In the genomic region with DNA sequence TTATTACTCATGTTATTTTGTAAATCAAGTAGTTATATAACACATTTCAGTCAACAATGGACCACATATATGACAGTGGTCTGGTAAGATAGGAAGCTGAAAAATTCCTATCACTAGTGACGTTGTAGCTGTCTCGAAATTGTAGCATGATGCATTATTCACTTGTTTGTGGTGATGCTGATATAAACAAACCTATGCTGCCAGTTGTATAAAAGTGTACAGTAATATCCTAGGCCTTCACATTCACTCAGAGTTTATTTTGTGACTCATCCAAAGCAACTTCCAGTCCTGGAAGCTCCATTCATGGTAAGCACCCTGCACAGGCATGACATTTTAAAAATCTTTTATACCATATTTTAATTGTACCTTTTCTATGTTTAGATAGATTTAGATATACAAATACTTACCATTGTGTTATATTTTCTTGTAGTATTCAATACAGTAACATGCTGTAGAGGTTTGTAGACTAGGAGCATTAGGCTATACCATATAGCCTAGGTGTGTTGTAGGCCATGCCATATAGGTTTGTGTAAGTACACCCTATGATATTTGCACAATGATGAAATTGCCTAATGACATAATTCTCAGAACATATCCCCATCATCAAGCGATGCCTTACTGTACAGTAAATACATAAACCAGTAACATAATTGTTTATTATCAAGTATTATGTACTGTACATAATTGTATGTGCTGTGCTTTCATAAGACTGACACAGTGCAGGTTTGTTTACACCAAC, we compare ENCODE assay signal across 21 cellular contexts. TPM values are rescaled to one million over a fixed set of nuclear protein-coding genes. Genes with fewer than 3 reads are reported as not detected.
DNase-seq lines count a peak whose midpoint lies in the region; ATAC-seq, FAIRE-seq and TF ChIP-seq lines count a peak whose summit lies in the region.
"Had no signal": no experiment of that assay in that cellular context is flagged by ENCODE, and none has a peak within 500 bp of the region (broad histone marks: within the 10 kb centered on the region; RNA-seq: fewer than 3 reads in every experiment).

No MANE protein-coding gene starts in this region.

- no peak for ATAC-seq in naive thymus-derived CD4-positive, alpha-beta T cell
- ATAC-seq: activated T-cell treated with anti-CD3 and anti-CD28 coated beads, Interleukin-2, amount 50 U/mL, for 4 hours; HCT116; psoas muscle; stimulated activated memory B cell treated with anti-CD40 and anti-IgM and Interleukin-4, amounts not matched to agents 10 μg/mL and 1 μg/mL and 100 μg/mL, for 72 hours had no signal

- POLR2A ChIA-PET in AG04450 (lab: Yijun Ruan, JAX), result interaction anchor here (0.6 kb wide), 1 partner anchor 40 kb away, joined by 4 read pairs; no protein-coding TSS in a partner anchor
- POLR2A ChIA-PET in naive thymus-derived CD4-positive, alpha-beta T cell (lab: Charles Lee), result no interaction called here
- POLR2A ChIA-PET in OCI-LY7 (lab: Charles Lee), result no interaction called here

- no peaks in the 10 kb centered on the region for H3K27me3 Mint-ChIP-seq in astrocyte (ENCODE audit: low read depth, unreplicated experiment)
- no peaks in the 10 kb centered on the region for H3K27me3 Mint-ChIP-seq in naive thymus-derived CD4-positive, alpha-beta T cell
- H3K27me3 Mint-ChIP-seq: B cell; stimulated activated memory B cell treated with anti-CD40 and anti-IgM and Interleukin-4, amounts not matched to agents 10 μg/mL and 1 μg/mL and 100 μg/mL, for 72 hours had no signal

- H3K79me2 ChIP-seq in astrocyte (ENCODE audit: insufficient read depth, low read length), result no peaks in the 10 kb centered on the region
- no peaks in the 10 kb centered on the region for H3K79me2 ChIP-seq in OCI-LY7 (ENCODE audit: insufficient read depth, low read depth, low read length)

- no peak for TF ChIP-seq POLR2A in tibial nerve (IDR thresholded peaks at IDR 0.05)

- H4K20me1 ChIP-seq in astrocyte (ENCODE audit: insufficient read depth, low read length) (no peaks in the 10 kb centered on the region), OCI-LY7 (ENCODE audit: insufficient read depth, low read length) (no peaks in the 10 kb centered on the region)

- H3K4me1 ChIP-seq in astrocyte (ENCODE audit: insufficient read depth, low read length) (no peaks in the 10 kb centered on the region), tibial nerve (no peaks in the 10 kb centered on the region), OCI-LY7 (ENCODE audit: insufficient read depth, low read length, poor library complexity, severe bottlenecking) (no peaks in the 10 kb centered on the region)
- H3K4me1 ChIP-seq in naive thymus-derived CD4-positive, alpha-beta T cell (ENCODE audit: control insufficient read depth in 2 of 2, insufficient read depth in 2 of 2, low read length in 2 of 2), result no peaks in the 10 kb centered on the region
- H3K4me1 ChIP-seq: psoas muscle, SJCRH30 had no signal

- H3K27ac ChIP-seq in AG04450 (ENCODE audit: low read depth, low read length) (no peak overlapping the region), astrocyte (ENCODE audit: low read depth, low read length) (peak overlapping the region; percentile 23), tibial nerve (no peak overlapping the region), OCI-LY7 (ENCODE audit: low read depth, low read length, poor library complexity, severe bottlenecking) (no peak overlapping the region)
- no peak overlapping the region for H3K27ac ChIP-seq in naive thymus-derived CD4-positive, alpha-beta T cell (ENCODE audit: low read depth, low read length)
- H3K27ac ChIP-seq: psoas muscle, SJCRH30 had no signal

- H3K4me2 ChIP-seq in astrocyte (ENCODE audit: low read length) (no peak overlapping the region), OCI-LY7 (ENCODE audit: low read length) (no peak overlapping the region)

- intact Hi-C loops in naive thymus-derived CD4-positive, alpha-beta T cell (cut with micrococcal nuclease), result no loop called here
- intact Hi-C loops in OCI-LY7 (cut with micrococcal nuclease; ENCODE audit: unreplicated experiment), result no loop called here

- H3K36me3 ChIP-seq in astrocyte (ENCODE audit: insufficient read depth, low read length), result no peaks in the 10 kb centered on the region
- H3K36me3 ChIP-seq in naive thymus-derived CD4-positive, alpha-beta T cell (ENCODE audit: control insufficient read depth in 2 of 3, insufficient read depth in 3 of 3, low read length in 3 of 3), result no peaks in the 10 kb centered on the region
- H3K36me3 ChIP-seq in tibial nerve, result peaks cover 0 to 35% (median 0%) of the 10 kb centered on the region in 3 donors
- H3K36me3 ChIP-seq in OCI-LY7 (ENCODE audit: insufficient read depth, low read length), result no peaks in the 10 kb centered on the region
- H3K36me3 ChIP-seq: SJCRH30 had no signal

- peak; percentile 87 for FAIRE-seq in astrocyte (lab: Jason Lieb, UNC)
- FAIRE-seq: GM18507 had no signal

- TF ChIP-seq CTCF in AG04450 (IDR thresholded peaks at IDR 0.05; ENCODE audit: low read depth, low read length), result no peak
- TF ChIP-seq CTCF in astrocyte (IDR thresholded peaks at IDR 0.05; ENCODE audit: insufficient read depth, low read depth, low read length), result no peak
- TF ChIP-seq CTCF in tibial nerve (IDR thresholded peaks at IDR 0.05), result no peak
- no peak for TF ChIP-seq CTCF in OCI-LY7 (conservative IDR thresholded peaks at IDR 0.05; ENCODE audit: low read length)

- H3K4me1 Mint-ChIP-seq in astrocyte (ENCODE audit: low read depth, unreplicated experiment), result peaks cover 2% of the 10 kb centered on the region
- no peaks in the 10 kb centered on the region for H3K4me1 Mint-ChIP-seq in naive thymus-derived CD4-positive, alpha-beta T cell
- H3K4me1 Mint-ChIP-seq: B cell; stimulated activated memory B cell treated with anti-CD40 and anti-IgM and Interleukin-4, amounts not matched to agents 10 μg/mL and 1 μg/mL and 100 μg/mL, for 72 hours had no signal

- H3K9me3 ChIP-seq in AG04450 (ENCODE audit: control insufficient read depth, insufficient read depth, low read length), result no peaks in the 10 kb centered on the region; the same call in 1 of the 2 replicates
- no peaks in the 10 kb centered on the region for H3K9me3 ChIP-seq in astrocyte (ENCODE audit: insufficient read depth, low read depth, low read length)
- H3K9me3 ChIP-seq in naive thymus-derived CD4-positive, alpha-beta T cell (ENCODE audit: control insufficient read depth in 2 of 3, low read length in 3 of 3), result no peaks in the 10 kb centered on the region
- no peaks in the 10 kb centered on the region for H3K9me3 ChIP-seq in tibial nerve
- H3K9me3 ChIP-seq in OCI-LY7 (ENCODE audit: low read length), result no peaks in the 10 kb centered on the region
- H3K9me3 ChIP-seq: psoas muscle, SJCRH30 had no signal

- BruUV-seq in OCI-LY7 (replicated peaks; lab: Mats Ljungman, UMichigan), result no TSS peak

- H3K27ac Mint-ChIP-seq in astrocyte (ENCODE audit: unreplicated experiment), result no peak overlapping the region
- no peak overlapping the region for H3K27ac Mint-ChIP-seq in naive thymus-derived CD4-positive, alpha-beta T cell
- H3K27ac Mint-ChIP-seq: B cell; stimulated activated memory B cell treated with anti-CD40 and anti-IgM and Interleukin-4, amounts not matched to agents 10 μg/mL and 1 μg/mL and 100 μg/mL, for 72 hours had no signal

- H3K9ac ChIP-seq in astrocyte (ENCODE audit: low read length), result no peak overlapping the region

- H3K27me3 ChIP-seq in AG04450 (ENCODE audit: control insufficient read depth, insufficient read depth, low read length) (no peaks in the 10 kb centered on the region), astrocyte (ENCODE audit: insufficient read depth, low read length) (no peaks in the 10 kb centered on the region), tibial nerve (no peaks in the 10 kb centered on the region)
- H3K27me3 ChIP-seq in naive thymus-derived CD4-positive, alpha-beta T cell (ENCODE audit: control insufficient read depth in 2 of 2, insufficient read depth in 2 of 2, low read length in 2 of 2), result no peaks in the 10 kb centered on the region
- H3K27me3 ChIP-seq: SJCRH30 had no signal

- no peak overlapping the region for H3K4me3 ChIP-seq in AG04450 (ENCODE audit: low read depth, low read length)
- H3K4me3 ChIP-seq in astrocyte (ENCODE audit: insufficient read depth, low read depth, low read length), result no peak overlapping the region
- no peak overlapping the region for H3K4me3 ChIP-seq in naive thymus-derived CD4-positive, alpha-beta T cell (ENCODE audit: low read length)
- H3K4me3 ChIP-seq in tibial nerve, result no peak overlapping the region
- no peak overlapping the region for H3K4me3 ChIP-seq in OCI-LY7 (ENCODE audit: low read depth, low read length, poor library complexity, severe bottlenecking)
- H3K4me3 ChIP-seq: psoas muscle, SJCRH30 had no signal

- no peaks in the 10 kb centered on the region for H3K9me2 ChIP-seq in OCI-LY7 (ENCODE audit: insufficient read depth, low read length)

- DNase-seq in AG04450 (ENCODE audit: low read depth, low spot score) (peak; percentile 82), HS-27A (ENCODE audit: low read depth) (peak; percentile 17), astrocyte (ENCODE audit: low read depth) (peak; percentile 93), foreskin melanocyte (peak; percentile 20), tibial nerve (ENCODE audit: low spot score in 2 of 2) (no peak), OCI-LY7 (ENCODE audit: low spot score) (no peak), cerebellar nuclear complex (lab: John Stamatoyannopoulos, UW) (no peak)
- DNase-seq in naive thymus-derived CD4-positive, alpha-beta T cell, result no peak
- DNase-seq: activated CD4-positive, CD25-positive, alpha-beta regulatory T cell treated with anti-CD3 and anti-CD28 coated beads, Interleukin-2, amount 50 U/mL, for 72 hours; activated T-cell treated with anti-CD3 and anti-CD28 coated beads, Interleukin-2, amount 50 U/mL, for 4 hours; aorta; erythroblast; NCI-H1417; NCI-H524 treated with DMSO at 0.1 percent for 48 hours; psoas muscle; SJCRH30; stimulated activated CD4-positive, alpha-beta T cell treated with anti-CD3 and anti-CD28 coated beads, Interleukin-4, amount 100 ng/mL, for 1 hour had no signal

- no peaks in the 10 kb centered on the region for H3K36me3 Mint-ChIP-seq in astrocyte (ENCODE audit: low read depth, unreplicated experiment)
- peaks cover 0 to 25% (median 21%) of the 10 kb centered on the region in 5 donors for H3K36me3 Mint-ChIP-seq in naive thymus-derived CD4-positive, alpha-beta T cell

- CTCF ChIA-PET in AG04450 (lab: Charles Lee), result interaction anchor here (0.6 to 0.8 kb wide), 2 partner anchors 18 to 97 kb away, joined by 4 to 5 read pairs; no protein-coding TSS in a partner anchor
- CTCF ChIA-PET in naive thymus-derived CD4-positive, alpha-beta T cell (lab: Charles Lee), result interaction anchor here (0.6 kb wide), 1 partner anchor 46 kb away, joined by 3 read pairs; no protein-coding TSS in a partner anchor
- CTCF ChIA-PET in OCI-LY7 (lab: Charles Lee; ENCODE audit: unreplicated experiment), result no interaction called here

- H3K9me3 Mint-ChIP-seq in astrocyte (ENCODE audit: unreplicated experiment), result no peaks in the 10 kb centered on the region
- no peaks in the 10 kb centered on the region for H3K9me3 Mint-ChIP-seq in naive thymus-derived CD4-positive, alpha-beta T cell
- H3K9me3 Mint-ChIP-seq: activated T-cell treated with anti-CD3 and anti-CD28 coated beads, Interleukin-2, amount 50 U/mL, for 4 hours; stimulated activated memory B cell treated with anti-CD40 and anti-IgM and Interleukin-4, amounts not matched to agents 10 μg/mL and 1 μg/mL and 100 μg/mL, for 72 hours had no signal

- H2AFZ ChIP-seq in astrocyte (ENCODE audit: low read depth, low read length), result no peak overlapping the region
- H2AFZ ChIP-seq in OCI-LY7 (ENCODE audit: low read length), result no peak overlapping the region

- TF ChIP-seq EP300 in tibial nerve (IDR thresholded peaks at IDR 0.05), result no peak

- WGBS in tibial nerve, 2 donors, result 87 to 92% methylated on average over 3 of the region's 3 CpGs

- no peak overlapping the region for H3K4me3 Mint-ChIP-seq in astrocyte (ENCODE audit: unreplicated experiment)
- no peak overlapping the region for H3K4me3 Mint-ChIP-seq in naive thymus-derived CD4-positive, alpha-beta T cell
- H3K4me3 Mint-ChIP-seq: activated T-cell treated with anti-CD3 and anti-CD28 coated beads, Interleukin-2, amount 50 U/mL, for 4 hours; B cell; stimulated activated memory B cell treated with anti-CD40 and anti-IgM and Interleukin-4, amounts not matched to agents 10 μg/mL and 1 μg/mL and 100 μg/mL, for 72 hours had no signal

RNA-seq across cellular contexts. Expression of a gene that starts 49.3 kb away (rescaled TPM):
- 11.0 and 15.8 TPM in 2 replicates for polyA plus RNA-seq in AG04450 (2011; rRNA removed)
- polyA minus RNA-seq in AG04450 (2011; rRNA and poly(A)+ RNA removed), result 11.4 and 12.6 TPM in 2 replicates
- 7.6 and 8.0 TPM in 2 replicates for total RNA-seq in astrocyte
- 10 to 100 TPM in 3 of 5 experiments, 1 to 10 TPM in 2; 5.0 to 17.0 (median 11.7) TPM for total RNA-seq in naive thymus-derived CD4-positive, alpha-beta T cell
- 1 to 10 TPM; 6.4 to 7.9 TPM for polyA plus RNA-seq in naive thymus-derived CD4-positive, alpha-beta T cell
- total RNA-seq in tibial nerve, result 10 to 100 TPM; 14.6 to 24.6 (median 19.2) TPM
- total RNA-seq in OCI-LY7 (2014; rRNA removed; shearing (Covaris generic)), result 6.7 and 6.9 TPM in 2 replicates
- total RNA-seq in OCI-LY7 (2022), result 6.1 and 10.2 TPM in 2 replicates

Comparison
In these comparisons a context has a peak if more than half of its experiments do, and no peak if none do; other contexts are left out.
1. DNase-seq: peak in AG04450 (single experiment), HS-27A (single experiment), astrocyte (single experiment) and foreskin melanocyte (single experiment); none in naive thymus-derived CD4-positive, alpha-beta T cell (0 of 9), tibial nerve (0 of 2), OCI-LY7 (single experiment) and cerebellar nuclear complex (0 of 2).